Comparison of ENCODE assay signal across 5 cellular contexts in the genomic region with DNA sequence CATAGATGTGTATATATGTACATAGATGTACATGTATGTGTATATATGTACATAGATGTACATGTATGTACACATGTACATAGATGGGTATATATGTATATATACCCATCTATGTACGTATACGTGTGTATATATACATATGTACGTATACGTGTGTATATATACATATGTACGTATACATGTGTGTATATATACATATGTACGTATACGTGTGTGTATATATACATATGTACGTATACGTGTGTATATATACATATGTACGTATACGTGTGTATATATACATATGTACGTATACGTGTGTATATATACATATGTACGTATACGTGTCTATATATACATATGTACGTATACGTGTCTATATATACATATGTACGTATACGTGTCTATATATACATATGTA.
DNase-seq lines count a peak whose midpoint lies in the region; ATAC-seq, FAIRE-seq and TF ChIP-seq lines count a peak whose summit lies in the region.
"Not testable (repeated sequence)": the region's sequence is repeated elsewhere in the genome, so short reads cannot be mapped to it uniquely, and the experiment has no call there.

No MANE protein-coding gene starts in this region.

- not testable (repeated sequence) for H3K79me2 ChIP-seq in K562 (ENCODE audit: control insufficient read depth, insufficient read depth, low read length)

- not testable (repeated sequence) for H3K9me3 ChIP-seq in RWPE2 (ENCODE audit: severe bottlenecking); K562 (replicated peaks; ENCODE audit: control insufficient read depth, insufficient read depth, low read depth, low read length); pancreas

- TF ChIP-seq RAD21 in K562 (CRISPR knock-in tag; conservative IDR thresholded peaks at IDR 0.05 in 1 of 2, IDR thresholded peaks at IDR 0.05 in 1 of 2): not testable (repeated sequence)

- not testable (repeated sequence) for BruUV-seq in K562 (replicated peaks; lab: Mats Ljungman, UMichigan)

- not testable (repeated sequence) for TF ChIP-seq CTCF in D721Med (IDR thresholded peaks at IDR 0.05; ENCODE audit: insufficient read depth, missing control alignments); RWPE2 (IDR thresholded peaks at IDR 0.05; ENCODE audit: poor library complexity, severe bottlenecking); K562 (IDR thresholded peaks at IDR 0.05 in 2 of 3, conservative IDR thresholded peaks at IDR 0.05 in 1 of 3; ENCODE audit: insufficient read depth in 2 of 3, low read depth in 1 of 3, low read length in 3 of 3); pancreas (IDR thresholded peaks at IDR 0.05)

- not testable (repeated sequence) for DNase-seq in D721Med (ENCODE audit: insufficient read length, low spot score); RWPE2 (ENCODE audit: low spot score); K562 (ENCODE audit: extremely low read depth in 1 of 4, low spot score in 3 of 4); pancreas

- not testable (repeated sequence) for TF ChIP-seq EP300 in K562 (IDR thresholded peaks at IDR 0.05; ENCODE audit: low read length)

- H3K9me1 ChIP-seq in K562 (ENCODE audit: control insufficient read depth, insufficient read depth, low read length): not testable (repeated sequence)

- not testable (repeated sequence) for ATAC-seq in RWPE2 (ENCODE audit: low read depth); K562; pancreas

- not testable (repeated sequence) for H3K4me2 ChIP-seq in K562 (ENCODE audit: insufficient read depth, low read length)

- H2AFZ ChIP-seq in K562 (ENCODE audit: low read depth, low read length): not testable (repeated sequence)

- peak overlapping the region; percentile 81 for H3K27ac ChIP-seq in RWPE2 (ENCODE audit: poor library complexity, severe bottlenecking)
- not testable (repeated sequence) for H3K27ac ChIP-seq in K562 (ENCODE audit: extremely low read depth, low read depth, low read length); pancreas

- H3K4me3 ChIP-seq in RWPE2 (ENCODE audit: severe bottlenecking); K562; pancreas: not testable (repeated sequence)

- POLR2A ChIA-PET in K562 (lab: Yijun Ruan, JAX): not testable (repeated sequence)

- H3K4me1 ChIP-seq in RWPE2 (ENCODE audit: insufficient read depth, poor library complexity, severe bottlenecking): peaks cover 50% of the 10 kb centered on the region
- H3K4me1 ChIP-seq in K562 (replicated peaks in 1 of 2; ENCODE audit: control insufficient read depth in 2 of 2, insufficient read depth in 2 of 2, low read length in 2 of 2); pancreas: not testable (repeated sequence)

- CTCF ChIA-PET in K562 (lab: Yijun Ruan, JAX; ENCODE audit: low intra/inter-chr PET ratio): not testable (repeated sequence)

- H3K36me3 ChIP-seq in RWPE2 (ENCODE audit: low read depth); K562 (ENCODE audit: control insufficient read depth, insufficient read depth, low read length); pancreas: not testable (repeated sequence)

- H3K27me3 ChIP-seq in RWPE2 (ENCODE audit: insufficient read depth, poor library complexity, severe bottlenecking); K562 (ENCODE audit: control insufficient read depth in 2 of 2, insufficient read depth in 2 of 2, low read length in 2 of 2); pancreas: not testable (repeated sequence)

- H4K20me1 ChIP-seq in K562 (replicated peaks; ENCODE audit: control insufficient read depth, insufficient read depth, low read length): not testable (repeated sequence)

- not testable (repeated sequence) for TF ChIP-seq POLR2A in K562 (conservative IDR thresholded peaks at IDR 0.05)

- FAIRE-seq in D721Med (lab: Jason Lieb, UNC) (peak; percentile 11), colon (lab: Jason Lieb, UNC) (peak; percentile 92), pancreas (lab: Jason Lieb, UNC) (peak; percentile 84)
- FAIRE-seq in K562 (lab: Jason Lieb, UNC): not testable (repeated sequence)

- intact Hi-C loops in K562 (cut with micrococcal nuclease); pancreas (cut with DNase I): not testable (repeated sequence)

- WGBS in K562 (ENCODE audit: insufficient coverage, low coverage, missing lambda C conversion rate): 60% methylated on average over 15 of the region's 19 CpGs
- WGBS in pancreas, 2 donors: 74 to 83% methylated on average over 19 of the region's 19 CpGs

- H3K9ac ChIP-seq in K562 (ENCODE audit: insufficient read depth in 1 of 2, low read depth in 2 of 2, low read length in 2 of 2): not testable (repeated sequence)

- in situ Hi-C loops in K562 (cut with MboI): not testable (repeated sequence)

TF ChIP-seq in K562, 482 proteins besides CTCF, POLR2A, EP300 and RAD21:
- TF ChIP-seq ZNF140 (CRISPR knock-in tag; IDR thresholded peaks at IDR 0.05): 0 out of 2 replicates have a peak, but pooled peaks have one; percentile 19
- 0 out of 2 replicates have a peak, but pooled peaks have one; percentile 37 for TF ChIP-seq GABPB2 (CRISPR knock-in tag; conservative IDR thresholded peaks at IDR 0.05)
- peak; percentile 74; the same call in 1 of the 2 replicates for TF ChIP-seq ZNF408 (CRISPR knock-in tag; IDR thresholded peaks at IDR 0.05; ENCODE audit: low read depth)
- TF ChIP-seq SRF (CRISPR knock-in tag; IDR thresholded peaks at IDR 0.05): peak in 1 of 2 experiments; percentile 8; a peak in 1 of 4 replicates
- TF ChIP-seq, protein P1, sequence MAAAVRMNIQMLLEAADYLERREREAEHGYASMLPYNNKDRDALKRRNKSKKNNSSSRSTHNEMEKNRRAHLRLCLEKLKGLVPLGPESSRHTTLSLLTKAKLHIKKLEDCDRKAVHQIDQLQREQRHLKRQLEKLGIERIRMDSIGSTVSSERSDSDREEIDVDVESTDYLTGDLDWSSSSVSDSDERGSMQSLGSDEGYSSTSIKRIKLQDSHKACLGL (CRISPR knock-in tag; IDR thresholded peaks at IDR 0.05; ENCODE audit: borderline replicate concordance, poor library complexity, severe bottlenecking): peak; percentile 22
- TF ChIP-seq, protein P2, sequence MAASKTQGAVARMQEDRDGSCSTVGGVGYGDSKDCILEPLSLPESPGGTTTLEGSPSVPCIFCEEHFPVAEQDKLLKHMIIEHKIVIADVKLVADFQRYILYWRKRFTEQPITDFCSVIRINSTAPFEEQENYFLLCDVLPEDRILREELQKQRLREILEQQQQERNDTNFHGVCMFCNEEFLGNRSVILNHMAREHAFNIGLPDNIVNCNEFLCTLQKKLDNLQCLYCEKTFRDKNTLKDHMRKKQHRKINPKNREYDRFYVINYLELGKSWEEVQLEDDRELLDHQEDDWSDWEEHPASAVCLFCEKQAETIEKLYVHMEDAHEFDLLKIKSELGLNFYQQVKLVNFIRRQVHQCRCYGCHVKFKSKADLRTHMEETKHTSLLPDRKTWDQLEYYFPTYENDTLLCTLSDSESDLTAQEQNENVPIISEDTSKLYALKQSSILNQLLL (CRISPR knock-in tag; IDR thresholded peaks at IDR 0.05; ENCODE audit: borderline replicate concordance): peak; percentile 94
- peak in 1 of 3 experiments; percentile 49; a peak in 1 of 6 replicates for TF ChIP-seq ZBTB11 (CRISPR knock-in tag; IDR thresholded peaks at IDR 0.05)
- TF ChIP-seq PPARD (CRISPR knock-in tag; IDR thresholded peaks at IDR 0.05): 0 out of 2 replicates have a peak, but pooled peaks have one; percentile 36
- peak; percentile 47; the same call in 1 of the 2 replicates for TF ChIP-seq NFIX (CRISPR knock-in tag; IDR thresholded peaks at IDR 0.05; ENCODE audit: low read depth)
